15 cellular contexts compared by ENCODE assay signal in the genomic region with DNA sequence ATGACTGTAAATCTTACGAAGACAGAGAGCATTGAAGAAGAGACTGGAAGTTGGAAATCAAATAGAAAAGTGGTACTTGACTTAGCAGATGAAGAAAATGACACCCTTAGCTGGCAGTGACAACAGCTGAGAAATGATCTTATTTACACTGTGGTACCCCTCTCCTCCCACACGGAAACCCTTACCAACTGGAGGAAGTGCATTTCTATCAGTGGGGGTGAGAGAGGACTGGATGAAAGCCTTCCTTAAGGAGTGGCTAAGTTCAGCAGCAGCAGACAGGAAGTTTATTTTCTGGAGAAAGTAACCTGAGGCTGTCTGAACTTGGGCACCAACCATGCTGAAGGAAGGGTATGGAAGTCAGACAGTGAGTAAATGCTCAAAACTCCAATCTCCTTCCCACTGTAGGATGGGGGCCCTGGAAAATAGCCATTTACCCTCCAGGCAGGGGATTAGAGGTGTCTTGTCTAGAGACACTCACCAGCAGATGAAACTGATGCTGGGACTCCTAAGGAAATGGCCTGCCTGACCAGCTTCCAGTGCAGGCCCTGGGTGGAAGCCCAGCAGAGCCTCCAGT.
A peak's percentile ranks its signal among the peaks of the same experiment; 100 is the strongest.
DNase-seq lines count a peak whose midpoint lies in the region; ATAC-seq, FAIRE-seq and TF ChIP-seq lines count a peak whose summit lies in the region.
"Had no signal": no experiment of that assay in that cellular context is flagged by ENCODE, and none has a peak within 500 bp of the region (broad histone marks: within the 10 kb centered on the region; RNA-seq: fewer than 3 reads in every experiment).

No MANE protein-coding gene starts in this region.

- H3K14ac ChIP-seq in neuronal stem cell (ENCODE audit: low read length): no peak overlapping the region

- H2BK15ac ChIP-seq in neuronal stem cell (ENCODE audit: low read length): no peak overlapping the region

- no peak overlapping the region for H2BK5ac ChIP-seq in neuronal stem cell (ENCODE audit: low read length)

- no peaks in the 10 kb centered on the region for H3K27me3 ChIP-seq in bronchial epithelial cell (ENCODE audit: control insufficient read depth, insufficient read depth, low read length)
- H3K27me3 ChIP-seq in neuronal stem cell (ENCODE audit: control insufficient read depth in 3 of 3, insufficient read depth in 3 of 3, low read depth in 1 of 3, low read length in 3 of 3): peaks cover 0 to 3% (median 0%) of the 10 kb centered on the region in 3 experiments
- H3K27me3 ChIP-seq: thyroid gland had no signal

- TF ChIP-seq CTCF in bronchial epithelial cell (IDR thresholded peaks at IDR 0.05; ENCODE audit: insufficient read depth, low read length, severe bottlenecking): no peak

- no peak overlapping the region for H4K91ac ChIP-seq in neuronal stem cell (ENCODE audit: low read depth, low read length, poor library complexity)

- peaks cover 0 to 2% of the 10 kb centered on the region in 2 donors for H3K4me1 ChIP-seq in neuronal stem cell (ENCODE audit: control insufficient read depth in 2 of 2, insufficient read depth in 1 of 2, low read depth in 1 of 2, low read length in 2 of 2)
- H3K4me1 ChIP-seq: lower lobe of right lung, thyroid gland had no signal

- WGBS in neuronal stem cell (ENCODE audit: extremely low coverage in 2 of 2, insufficient read length in 2 of 2, insufficient replicate concordance in 1 of 2), 2 donors: no CpG with 5 or more reads among the region's 2 CpGs

- FAIRE-seq in bronchial epithelial cell (lab: Jason Lieb, UNC): no peak

- DNase-seq in EL (peak; percentile 26), OCI-M1 (lab: John Stamatoyannopoulos, UW) (peak; percentile 29), bronchial epithelial cell (ENCODE audit: low read depth) (peak; percentile 50), neuronal stem cell (ENCODE audit: low spot score) (no peak), NCI-H1694 treated with DMSO at 0.1 percent for 48 hours (lab: John Stamatoyannopoulos, UW) (no peak)
- DNase-seq: activated B cell treated with CpG ODN at 0.5 μM for 24 hours, amniotic stem cell, cerebellar nuclear complex, GM23248, lower lobe of right lung, NCI-H2081, retina, thyroid gland had no signal

- no peak overlapping the region for H3K4me2 ChIP-seq in neuronal stem cell (ENCODE audit: insufficient read depth, low read length, poor library complexity, severe bottlenecking)

- H3K9ac ChIP-seq in neuronal stem cell (ENCODE audit: low read depth, low read length, poor library complexity): no peak overlapping the region
- H3K9ac ChIP-seq: GM23248 had no signal

- H2AK5ac ChIP-seq in neuronal stem cell (ENCODE audit: low read depth, low read length): no peak overlapping the region

- no peak overlapping the region for H4K8ac ChIP-seq in neuronal stem cell (ENCODE audit: low read depth, low read length)

- H3K4me3 ChIP-seq in bronchial epithelial cell (ENCODE audit: low read depth, low read length) (no peak overlapping the region), neuronal stem cell (ENCODE audit: low read length in 2 of 2) (no peak overlapping the region)
- H3K4me3 ChIP-seq: GM23248, lower lobe of right lung, thyroid gland had no signal

- H3K79me1 ChIP-seq in neuronal stem cell (ENCODE audit: low read depth, low read length): no peaks in the 10 kb centered on the region

- H3K23ac ChIP-seq in neuronal stem cell (ENCODE audit: low read depth, low read length, poor library complexity): no peak overlapping the region

- no peak overlapping the region for H3K27ac ChIP-seq in neuronal stem cell (replicated peaks; ENCODE audit: low read length)
- H3K27ac ChIP-seq: GM23248, lower lobe of right lung, thyroid gland had no signal

- no peak overlapping the region for H3K18ac ChIP-seq in neuronal stem cell (ENCODE audit: low read length)

- H3K36me3 ChIP-seq in bronchial epithelial cell (ENCODE audit: control insufficient read depth, insufficient read depth, low read length): no peaks in the 10 kb centered on the region
- no peaks in the 10 kb centered on the region for H3K36me3 ChIP-seq in neuronal stem cell (replicated peaks in 1 of 2; ENCODE audit: control insufficient read depth in 2 of 2, insufficient read depth in 2 of 2, low read length in 2 of 2)
- H3K36me3 ChIP-seq: lower lobe of right lung, thyroid gland had no signal

- peaks cover 2 to 5% of the 10 kb centered on the region in 2 donors for H3K9me3 ChIP-seq in neuronal stem cell (replicated peaks in 1 of 2; ENCODE audit: control insufficient read depth in 2 of 2, insufficient read depth in 1 of 2, low read depth in 1 of 2, low read length in 2 of 2)
- H3K9me3 ChIP-seq: lower lobe of right lung, thyroid gland had no signal

- H3K4ac ChIP-seq in neuronal stem cell (ENCODE audit: low read length): no peak overlapping the region

- peak overlapping the region; percentile 63 for H2AFZ ChIP-seq in neuronal stem cell (ENCODE audit: low read length)
- H2AFZ ChIP-seq: GM23248 had no signal

- ATAC-seq in HG03354 (IDR thresholded peaks at IDR 0.05; ENCODE audit: poor library complexity, severe bottlenecking, unreplicated experiment) (no peak), HG02678 (IDR thresholded peaks at IDR 0.05; ENCODE audit: unreplicated experiment) (no peak)
- ATAC-seq: lower lobe of right lung had no signal

- H2BK12ac ChIP-seq in neuronal stem cell (ENCODE audit: low read length): no peak overlapping the region

- no peak overlapping the region for H2BK120ac ChIP-seq in neuronal stem cell (ENCODE audit: low read depth, low read length)

Comparison
In these comparisons a context has a peak if more than half of its experiments do, and no peak if none do; other contexts are left out.
1. DNase-seq: peak in EL (single experiment), OCI-M1 (single experiment) and bronchial epithelial cell (single experiment); none in neuronal stem cell (single experiment) and NCI-H1694 treated with DMSO at 0.1 percent for 48 hours (single experiment).